In the genomic region with DNA sequence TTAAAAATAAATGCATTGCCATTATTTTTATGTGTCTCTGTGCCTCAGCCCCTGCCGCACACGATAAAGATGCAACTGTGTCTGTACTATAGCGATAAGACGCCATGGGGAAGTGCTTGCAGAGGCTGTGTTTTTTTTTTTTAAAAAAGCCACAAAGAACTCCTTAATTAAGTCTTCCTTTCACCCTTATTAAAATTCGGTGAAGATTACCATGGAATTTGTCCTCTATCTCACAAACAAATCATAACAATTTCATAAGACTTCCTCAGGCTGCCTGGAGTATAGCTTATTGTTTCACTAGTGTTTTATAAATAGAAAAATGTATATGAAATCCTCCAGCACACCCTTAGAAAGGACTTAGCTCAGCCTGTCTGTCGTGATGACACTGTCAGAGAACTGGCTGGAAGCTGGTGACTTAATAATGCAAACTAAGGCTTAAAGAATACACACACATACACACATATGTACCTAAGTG, we compare ENCODE assay signal across 1 cellular context.
TF ChIP-seq lines count a peak whose summit lies in the region.

No MANE protein-coding gene starts in this region.

TF ChIP-seq in K562, 482 proteins besides CTCF, POLR2A, EP300 and RAD21 (continued from another document and continues in another):
- TF ChIP-seq, protein P1, sequence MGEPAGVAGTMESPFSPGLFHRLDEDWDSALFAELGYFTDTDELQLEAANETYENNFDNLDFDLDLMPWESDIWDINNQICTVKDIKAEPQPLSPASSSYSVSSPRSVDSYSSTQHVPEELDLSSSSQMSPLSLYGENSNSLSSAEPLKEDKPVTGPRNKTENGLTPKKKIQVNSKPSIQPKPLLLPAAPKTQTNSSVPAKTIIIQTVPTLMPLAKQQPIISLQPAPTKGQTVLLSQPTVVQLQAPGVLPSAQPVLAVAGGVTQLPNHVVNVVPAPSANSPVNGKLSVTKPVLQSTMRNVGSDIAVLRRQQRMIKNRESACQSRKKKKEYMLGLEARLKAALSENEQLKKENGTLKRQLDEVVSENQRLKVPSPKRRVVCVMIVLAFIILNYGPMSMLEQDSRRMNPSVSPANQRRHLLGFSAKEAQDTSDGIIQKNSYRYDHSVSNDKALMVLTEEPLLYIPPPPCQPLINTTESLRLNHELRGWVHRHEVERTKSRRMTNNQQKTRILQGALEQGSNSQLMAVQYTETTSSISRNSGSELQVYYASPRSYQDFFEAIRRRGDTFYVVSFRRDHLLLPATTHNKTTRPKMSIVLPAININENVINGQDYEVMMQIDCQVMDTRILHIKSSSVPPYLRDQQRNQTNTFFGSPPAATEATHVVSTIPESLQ (CRISPR knock-in tag; IDR thresholded peaks at IDR 0.05) = no peak
- no peak for TF ChIP-seq ZNF511 (CRISPR knock-in tag; IDR thresholded peaks at IDR 0.05)
- TF ChIP-seq, protein P2, sequence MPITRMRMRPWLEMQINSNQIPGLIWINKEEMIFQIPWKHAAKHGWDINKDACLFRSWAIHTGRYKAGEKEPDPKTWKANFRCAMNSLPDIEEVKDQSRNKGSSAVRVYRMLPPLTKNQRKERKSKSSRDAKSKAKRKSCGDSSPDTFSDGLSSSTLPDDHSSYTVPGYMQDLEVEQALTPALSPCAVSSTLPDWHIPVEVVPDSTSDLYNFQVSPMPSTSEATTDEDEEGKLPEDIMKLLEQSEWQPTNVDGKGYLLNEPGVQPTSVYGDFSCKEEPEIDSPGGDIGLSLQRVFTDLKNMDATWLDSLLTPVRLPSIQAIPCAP (CRISPR knock-in tag; IDR thresholded peaks at IDR 0.05; ENCODE audit: borderline replicate concordance) = no peak
- TF ChIP-seq NR2F6 (CRISPR knock-in tag; IDR thresholded peaks at IDR 0.05) = no peak
- TF ChIP-seq, protein P3, sequence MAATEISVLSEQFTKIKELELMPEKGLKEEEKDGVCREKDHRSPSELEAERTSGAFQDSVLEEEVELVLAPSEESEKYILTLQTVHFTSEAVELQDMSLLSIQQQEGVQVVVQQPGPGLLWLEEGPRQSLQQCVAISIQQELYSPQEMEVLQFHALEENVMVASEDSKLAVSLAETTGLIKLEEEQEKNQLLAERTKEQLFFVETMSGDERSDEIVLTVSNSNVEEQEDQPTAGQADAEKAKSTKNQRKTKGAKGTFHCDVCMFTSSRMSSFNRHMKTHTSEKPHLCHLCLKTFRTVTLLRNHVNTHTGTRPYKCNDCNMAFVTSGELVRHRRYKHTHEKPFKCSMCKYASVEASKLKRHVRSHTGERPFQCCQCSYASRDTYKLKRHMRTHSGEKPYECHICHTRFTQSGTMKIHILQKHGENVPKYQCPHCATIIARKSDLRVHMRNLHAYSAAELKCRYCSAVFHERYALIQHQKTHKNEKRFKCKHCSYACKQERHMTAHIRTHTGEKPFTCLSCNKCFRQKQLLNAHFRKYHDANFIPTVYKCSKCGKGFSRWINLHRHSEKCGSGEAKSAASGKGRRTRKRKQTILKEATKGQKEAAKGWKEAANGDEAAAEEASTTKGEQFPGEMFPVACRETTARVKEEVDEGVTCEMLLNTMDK (IDR thresholded peaks at IDR 0.05; ENCODE audit: borderline replicate concordance, insufficient read depth, low read depth, low read length, poor library complexity, severe bottlenecking) = no peak
- no peak for TF ChIP-seq SAP30 (IDR thresholded peaks at IDR 0.05; ENCODE audit: borderline replicate concordance, insufficient read depth, low read depth, low read length, poor library complexity, severe bottlenecking)
- no peak for TF ChIP-seq RBM17 (IDR thresholded peaks at IDR 0.05; ENCODE audit: borderline replicate concordance, low read depth, low read length)
- TF ChIP-seq KLF6 (CRISPR knock-in tag; IDR thresholded peaks at IDR 0.05; ENCODE audit: borderline replicate concordance) = no peak
- TF ChIP-seq TCF15 (CRISPR knock-in tag; IDR thresholded peaks at IDR 0.05) = no peak
- TF ChIP-seq TRIM28 (IDR thresholded peaks at IDR 0.05) = 0 out of 2 replicates have a peak, but pooled peaks have one; percentile 2
- TF ChIP-seq ZNF253 (CRISPR knock-in tag; conservative IDR thresholded peaks at IDR 0.05) = no peak
- TF ChIP-seq HINFP (tag; conservative IDR thresholded peaks at IDR 0.05; ENCODE audit: low read depth) = no peak
- no peak for TF ChIP-seq ZNF592 (IDR thresholded peaks at IDR 0.05)
- TF ChIP-seq HOXB6 (CRISPR knock-in tag; IDR thresholded peaks at IDR 0.05; ENCODE audit: borderline replicate concordance) = no peak
- TF ChIP-seq DACH1 (IDR thresholded peaks at IDR 0.05; ENCODE audit: partially characterized antibody) = peak; percentile 19
- no peak for TF ChIP-seq SIN3B (IDR thresholded peaks at IDR 0.05; ENCODE audit: low read depth)
- no peak for TF ChIP-seq FUS (optimal IDR thresholded peaks at IDR 0.05; ENCODE audit: low read depth, low read length)
- TF ChIP-seq ZNF586 (CRISPR knock-in tag; conservative IDR thresholded peaks at IDR 0.05) = no peak
- no peak for TF ChIP-seq ZNF212 (CRISPR knock-in tag; IDR thresholded peaks at IDR 0.05)
- TF ChIP-seq HDAC3 (IDR thresholded peaks at IDR 0.05; ENCODE audit: borderline replicate concordance, partially characterized antibody) = peak; percentile 71
- TF ChIP-seq SMARCA4 (IDR thresholded peaks at IDR 0.05) = peak; percentile 98
- TF ChIP-seq MIER1 (IDR thresholded peaks at IDR 0.05; ENCODE audit: low read depth) = no peak
- TF ChIP-seq DNMT1 (IDR thresholded peaks at IDR 0.05) = no peak
- TF ChIP-seq SREBF1 (IDR thresholded peaks at IDR 0.05; ENCODE audit: borderline replicate concordance, low read depth, low read length) = no peak
- TF ChIP-seq ZFP36 (IDR thresholded peaks at IDR 0.05; ENCODE audit: low read depth, low read length, partially characterized antibody) = peak; percentile 66
- no peak for TF ChIP-seq NR2C1 (IDR thresholded peaks at IDR 0.05)
- no peak for TF ChIP-seq NR2C1 (tag; IDR thresholded peaks at IDR 0.05)
- no peak for TF ChIP-seq KDM2B (CRISPR knock-in tag; IDR thresholded peaks at IDR 0.05)
- no peak for TF ChIP-seq HCFC1 (IDR thresholded peaks at IDR 0.05; ENCODE audit: low read depth, low read length)
- TF ChIP-seq KAT2B (IDR thresholded peaks at IDR 0.05; ENCODE audit: low read depth, low read length) = no peak
- TF ChIP-seq CBFA2T3 (IDR thresholded peaks at IDR 0.05) = peak; percentile 97
- TF ChIP-seq TAF1 (IDR thresholded peaks at IDR 0.05; ENCODE audit: control insufficient read depth, extremely low read depth, insufficient read depth, low read length, severe bottlenecking) = no peak
- no peak for TF ChIP-seq ZBTB17 (CRISPR knock-in tag; IDR thresholded peaks at IDR 0.05)
- TF ChIP-seq ZFP1 (CRISPR knock-in tag; IDR thresholded peaks at IDR 0.05) = no peak
- TF ChIP-seq PHB2 (IDR thresholded peaks at IDR 0.05; ENCODE audit: low read depth) = peak; percentile 81
- no peak for TF ChIP-seq ZBTB26 (CRISPR knock-in tag; IDR thresholded peaks at IDR 0.05)
- TF ChIP-seq TFAM (CRISPR knock-in tag; conservative IDR thresholded peaks at IDR 0.05) = no peak
- TF ChIP-seq, protein P4, sequence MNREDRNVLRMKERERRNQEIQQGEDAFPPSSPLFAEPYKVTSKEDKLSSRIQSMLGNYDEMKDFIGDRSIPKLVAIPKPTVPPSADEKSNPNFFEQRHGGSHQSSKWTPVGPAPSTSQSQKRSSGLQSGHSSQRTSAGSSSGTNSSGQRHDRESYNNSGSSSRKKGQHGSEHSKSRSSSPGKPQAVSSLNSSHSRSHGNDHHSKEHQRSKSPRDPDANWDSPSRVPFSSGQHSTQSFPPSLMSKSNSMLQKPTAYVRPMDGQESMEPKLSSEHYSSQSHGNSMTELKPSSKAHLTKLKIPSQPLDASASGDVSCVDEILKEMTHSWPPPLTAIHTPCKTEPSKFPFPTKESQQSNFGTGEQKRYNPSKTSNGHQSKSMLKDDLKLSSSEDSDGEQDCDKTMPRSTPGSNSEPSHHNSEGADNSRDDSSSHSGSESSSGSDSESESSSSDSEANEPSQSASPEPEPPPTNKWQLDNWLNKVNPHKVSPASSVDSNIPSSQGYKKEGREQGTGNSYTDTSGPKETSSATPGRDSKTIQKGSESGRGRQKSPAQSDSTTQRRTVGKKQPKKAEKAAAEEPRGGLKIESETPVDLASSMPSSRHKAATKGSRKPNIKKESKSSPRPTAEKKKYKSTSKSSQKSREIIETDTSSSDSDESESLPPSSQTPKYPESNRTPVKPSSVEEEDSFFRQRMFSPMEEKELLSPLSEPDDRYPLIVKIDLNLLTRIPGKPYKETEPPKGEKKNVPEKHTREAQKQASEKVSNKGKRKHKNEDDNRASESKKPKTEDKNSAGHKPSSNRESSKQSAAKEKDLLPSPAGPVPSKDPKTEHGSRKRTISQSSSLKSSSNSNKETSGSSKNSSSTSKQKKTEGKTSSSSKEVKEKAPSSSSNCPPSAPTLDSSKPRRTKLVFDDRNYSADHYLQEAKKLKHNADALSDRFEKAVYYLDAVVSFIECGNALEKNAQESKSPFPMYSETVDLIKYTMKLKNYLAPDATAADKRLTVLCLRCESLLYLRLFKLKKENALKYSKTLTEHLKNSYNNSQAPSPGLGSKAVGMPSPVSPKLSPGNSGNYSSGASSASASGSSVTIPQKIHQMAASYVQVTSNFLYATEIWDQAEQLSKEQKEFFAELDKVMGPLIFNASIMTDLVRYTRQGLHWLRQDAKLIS (CRISPR knock-in tag; IDR thresholded peaks at IDR 0.05) = no peak
- no peak for TF ChIP-seq TBP (optimal IDR thresholded peaks at IDR 0.05; ENCODE audit: low read depth, low read length)
- no peak for TF ChIP-seq FOXK1 (CRISPR knock-in tag; IDR thresholded peaks at IDR 0.05; ENCODE audit: borderline replicate concordance)
- TF ChIP-seq ZNF121 (CRISPR knock-in tag; conservative IDR thresholded peaks at IDR 0.05) = no peak
- TF ChIP-seq ZNF57 (CRISPR knock-in tag; IDR thresholded peaks at IDR 0.05) = no peak
- no peak for TF ChIP-seq NR2C2 (CRISPR knock-in tag; IDR thresholded peaks at IDR 0.05)
- no peak for TF ChIP-seq NR2C2 (tag; IDR thresholded peaks at IDR 0.05)
- TF ChIP-seq HLTF (IDR thresholded peaks at IDR 0.05) = no peak
- TF ChIP-seq NCOR1 (IDR thresholded peaks at IDR 0.05) = peak; percentile 91
- TF ChIP-seq ZNF124 (CRISPR knock-in tag; IDR thresholded peaks at IDR 0.05) = no peak
- TF ChIP-seq, protein P5, sequence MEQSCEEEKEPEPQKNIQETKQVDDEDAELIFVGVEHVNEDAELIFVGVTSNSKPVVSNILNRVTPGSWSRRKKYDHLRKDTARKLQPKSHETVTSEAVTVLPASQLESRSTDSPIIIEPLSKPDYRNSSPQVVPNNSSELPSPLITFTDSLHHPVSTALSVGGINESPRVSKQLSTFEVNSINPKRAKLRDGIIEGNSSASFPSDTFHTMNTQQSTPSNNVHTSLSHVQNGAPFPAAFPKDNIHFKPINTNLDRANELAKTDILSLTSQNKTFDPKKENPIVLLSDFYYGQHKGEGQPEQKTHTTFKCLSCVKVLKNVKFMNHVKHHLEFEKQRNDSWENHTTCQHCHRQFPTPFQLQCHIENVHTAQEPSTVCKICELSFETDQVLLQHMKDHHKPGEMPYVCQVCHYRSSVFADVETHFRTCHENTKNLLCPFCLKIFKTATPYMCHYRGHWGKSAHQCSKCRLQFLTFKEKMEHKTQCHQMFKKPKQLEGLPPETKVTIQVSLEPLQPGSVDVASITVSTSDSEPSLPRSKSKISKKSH (CRISPR knock-in tag; IDR thresholded peaks at IDR 0.05) = no peak
